8 cellular contexts compared by ENCODE assay signal in the genomic region with DNA sequence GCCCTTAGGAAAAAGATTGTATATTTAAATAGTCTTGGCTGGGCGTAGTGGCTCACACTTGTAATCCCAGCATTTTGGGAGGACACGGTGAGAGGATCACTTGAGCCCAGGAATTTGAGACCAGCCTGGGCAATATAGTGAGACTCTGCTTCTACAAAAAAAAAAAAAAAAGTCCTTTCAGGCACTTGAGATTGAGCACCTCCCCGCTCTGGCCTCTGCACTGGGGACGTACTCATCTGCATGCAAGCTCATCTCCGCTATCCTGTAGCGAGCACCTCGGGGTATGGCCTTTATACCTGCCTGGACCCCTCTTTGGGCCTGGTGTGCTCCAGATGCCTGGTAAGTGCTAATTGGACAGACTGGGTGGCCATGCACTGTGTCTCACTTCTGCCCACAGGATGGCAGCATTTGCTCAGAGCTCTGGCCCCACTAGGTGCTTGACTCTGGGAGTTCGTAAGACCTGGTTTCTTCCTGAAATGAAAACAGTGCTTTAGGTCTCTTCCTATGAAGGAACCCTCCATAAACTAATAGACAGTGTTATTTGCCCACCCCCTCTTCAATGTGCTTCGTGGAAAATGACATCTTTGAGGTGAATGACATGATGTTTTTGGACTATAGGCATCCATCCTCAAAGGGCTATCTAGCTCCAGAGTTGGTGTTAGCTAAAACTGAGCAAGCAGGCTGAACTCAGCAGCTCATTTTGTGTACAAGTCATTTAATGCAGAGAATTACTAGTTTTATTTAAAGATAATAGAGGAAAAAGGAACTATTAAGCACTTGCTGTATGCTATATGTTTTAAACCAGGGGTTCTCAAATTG.
DNase-seq lines count a peak whose midpoint lies in the region; ATAC-seq, FAIRE-seq and TF ChIP-seq lines count a peak whose summit lies in the region.

No MANE protein-coding gene starts in this region.

- no peak overlapping the region for H3K27ac ChIP-seq in CD8-positive, alpha-beta T cell (ENCODE audit: low read depth, low read length)
- H3K27ac ChIP-seq in HEK293 (ENCODE audit: extremely low read depth, low read depth, low read length) (no peak overlapping the region), breast epithelium (no peak overlapping the region)

- FAIRE-seq in islet of Langerhans (lab: Jason Lieb, UNC) = peak; percentile 61

- H3K4me1 Mint-ChIP-seq in CD8-positive, alpha-beta T cell (ENCODE audit: low read depth) = no peaks in the 10 kb centered on the region

- H3K4me1 ChIP-seq in CD8-positive, alpha-beta T cell (ENCODE audit: insufficient read depth, low read length) = peaks cover 3% of the 10 kb centered on the region
- H3K4me1 ChIP-seq in HEK293 (ENCODE audit: control insufficient read depth, insufficient read depth, low read length) = no peaks in the 10 kb centered on the region
- H3K4me1 ChIP-seq in breast epithelium = no peaks in the 10 kb centered on the region

- H3K4me3 ChIP-seq in CD8-positive, alpha-beta T cell (ENCODE audit: low read depth, low read length) = no peak overlapping the region
- H3K4me3 ChIP-seq in HEK293 (ENCODE audit: low read depth, low read length) = no peak overlapping the region
- no peak overlapping the region for H3K4me3 ChIP-seq in WI38 (ENCODE audit: low read depth, low read length)
- H3K4me3 ChIP-seq in breast epithelium = no peak overlapping the region

- CTCF ChIA-PET in CD8-positive, alpha-beta T cell (lab: Charles Lee) = interaction anchor here (0.7 to 7.6 kb wide), 42 partner anchors 10 to 392 kb away, joined by 3 to 51 read pairs (median 4); no protein-coding TSS in a partner anchor
- CTCF ChIA-PET in HEK293 (lab: Yijun Ruan, JAX) = interaction anchor here (0.5 to 4.1 kb wide), 47 partner anchors 9 to 590 kb away, joined by 3 to 24 read pairs (median 4); a partner anchor contains a TSS

- TF ChIP-seq CTCF in CD8-positive, alpha-beta T cell (IDR thresholded peaks at IDR 0.05) = peak; percentile 80
- peak; percentile 80 for TF ChIP-seq CTCF in HEK293 (tag by site-specific recombination; IDR thresholded peaks at IDR 0.05)
- peak; percentile 66 for TF ChIP-seq CTCF in WI38 (IDR thresholded peaks at IDR 0.05; ENCODE audit: low read depth, low read length)
- TF ChIP-seq CTCF in breast epithelium (IDR thresholded peaks at IDR 0.05) = peak; percentile 30 to 70 (median 68)

- H3K27me3 Mint-ChIP-seq in CD8-positive, alpha-beta T cell (ENCODE audit: low read depth) = no peaks in the 10 kb centered on the region

- H3K36me3 ChIP-seq in CD8-positive, alpha-beta T cell (ENCODE audit: insufficient read depth, low read length) = no peaks in the 10 kb centered on the region
- H3K36me3 ChIP-seq in HEK293 (ENCODE audit: control insufficient read depth in 2 of 2, insufficient read depth in 1 of 2, low read length in 2 of 2) = no peaks in the 10 kb centered on the region
- no peaks in the 10 kb centered on the region for H3K36me3 ChIP-seq in breast epithelium

- H3K4me3 Mint-ChIP-seq in CD8-positive, alpha-beta T cell = no peak overlapping the region

- DNase-seq in CD8-positive, alpha-beta T cell = peak; percentile 48 to 81 (median 72)
- DNase-seq in NCI-H2171 (lab: John Stamatoyannopoulos, UW) (peak; percentile 55), breast epithelium (ENCODE audit: low spot score in 2 of 2) (peak; percentile 53 to 61)
- DNase-seq in stimulated activated CD4-positive, alpha-beta T cell treated with anti-CD3 and anti-CD28 coated beads, Interleukin-1b, Interleukin-23, amount 100 ng/mL, for 1 hour (ENCODE audit: low read depth in 2 of 2) = peak; percentile 34 to 35

- TF ChIP-seq POLR2A in breast epithelium (IDR thresholded peaks at IDR 0.05) = no peak

- intact Hi-C loops in CD8-positive, alpha-beta T cell (cut with DNase I, micrococcal nuclease) = loop anchor here (1.0 to 10.0 kb wide), 10 partner anchors 91 to 415 kb away; no protein-coding TSS in a partner anchor
- intact Hi-C loops in breast epithelium (cut with DNase I; ENCODE audit: low total_unique reads) = no loop called here

- H3K9me3 Mint-ChIP-seq in CD8-positive, alpha-beta T cell = no peaks in the 10 kb centered on the region

- H3K9me3 ChIP-seq in CD8-positive, alpha-beta T cell (ENCODE audit: low read length) = no peaks in the 10 kb centered on the region
- H3K9me3 ChIP-seq in HEK293 (ENCODE audit: control insufficient read depth, insufficient read depth, low read depth, low read length) (no peaks in the 10 kb centered on the region), breast epithelium (no peaks in the 10 kb centered on the region)

- no peak overlapping the region for H3K27ac Mint-ChIP-seq in CD8-positive, alpha-beta T cell

- H3K27me3 ChIP-seq in CD8-positive, alpha-beta T cell (ENCODE audit: insufficient read depth, low read length) = no peaks in the 10 kb centered on the region
- no peaks in the 10 kb centered on the region for H3K27me3 ChIP-seq in breast epithelium

- peak; percentile 100 for ATAC-seq in CD8-positive, alpha-beta T cell
- no peak for ATAC-seq in HG02981 (IDR thresholded peaks at IDR 0.05; ENCODE audit: unreplicated experiment)

- no peaks in the 10 kb centered on the region for H3K36me3 Mint-ChIP-seq in CD8-positive, alpha-beta T cell

- POLR2A ChIA-PET in CD8-positive, alpha-beta T cell (lab: Charles Lee) = interaction anchor here (0.9 kb wide), 1 partner anchor 209 kb away, joined by 4 read pairs; no protein-coding TSS in a partner anchor
- POLR2A ChIA-PET in HEK293 (lab: Yijun Ruan, JAX) = interaction anchor here (0.6 kb wide), 1 partner anchor 373 kb away, joined by 4 read pairs; no protein-coding TSS in a partner anchor

TF ChIP-seq in HEK293, 187 proteins besides CTCF, POLR2A, EP300 and RAD21 (continues in another document):
- no peak for TF ChIP-seq ZNF341 (tag by site-specific recombination; IDR thresholded peaks at IDR 0.05; ENCODE audit: low read depth)
- TF ChIP-seq ZNF354C (tag by site-specific recombination; IDR thresholded peaks at IDR 0.05; ENCODE audit: borderline replicate concordance, low read depth) = no peak
- no peak for TF ChIP-seq ZBTB1 (tag by site-specific recombination; IDR thresholded peaks at IDR 0.05)
- TF ChIP-seq, protein P1, sequence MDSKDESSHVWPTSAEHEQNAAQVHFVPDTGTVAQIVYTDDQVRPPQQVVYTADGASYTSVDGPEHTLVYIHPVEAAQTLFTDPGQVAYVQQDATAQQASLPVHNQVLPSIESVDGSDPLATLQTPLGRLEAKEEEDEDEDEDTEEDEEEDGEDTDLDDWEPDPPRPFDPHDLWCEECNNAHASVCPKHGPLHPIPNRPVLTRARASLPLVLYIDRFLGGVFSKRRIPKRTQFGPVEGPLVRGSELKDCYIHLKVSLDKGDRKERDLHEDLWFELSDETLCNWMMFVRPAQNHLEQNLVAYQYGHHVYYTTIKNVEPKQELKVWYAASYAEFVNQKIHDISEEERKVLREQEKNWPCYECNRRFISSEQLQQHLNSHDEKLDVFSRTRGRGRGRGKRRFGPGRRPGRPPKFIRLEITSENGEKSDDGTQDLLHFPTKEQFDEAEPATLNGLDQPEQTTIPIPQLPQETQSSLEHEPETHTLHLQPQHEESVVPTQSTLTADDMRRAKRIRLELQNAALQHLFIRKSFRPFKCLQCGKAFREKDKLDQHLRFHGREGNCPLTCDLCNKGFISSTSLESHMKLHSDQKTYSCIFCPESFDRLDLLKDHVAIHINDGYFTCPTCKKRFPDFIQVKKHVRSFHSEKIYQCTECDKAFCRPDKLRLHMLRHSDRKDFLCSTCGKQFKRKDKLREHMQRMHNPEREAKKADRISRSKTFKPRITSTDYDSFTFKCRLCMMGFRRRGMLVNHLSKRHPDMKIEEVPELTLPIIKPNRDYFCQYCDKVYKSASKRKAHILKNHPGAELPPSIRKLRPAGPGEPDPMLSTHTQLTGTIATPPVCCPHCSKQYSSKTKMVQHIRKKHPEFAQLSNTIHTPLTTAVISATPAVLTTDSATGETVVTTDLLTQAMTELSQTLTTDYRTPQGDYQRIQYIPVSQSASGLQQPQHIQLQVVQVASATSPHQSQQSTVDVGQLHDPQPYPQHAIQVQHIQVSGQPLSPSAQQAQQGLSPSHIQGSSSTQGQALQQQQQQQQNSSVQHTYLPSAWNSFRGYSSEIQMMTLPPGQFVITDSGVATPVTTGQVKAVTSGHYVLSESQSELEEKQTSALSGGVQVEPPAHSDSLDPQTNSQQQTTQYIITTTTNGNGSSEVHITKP (tag by site-specific recombination; IDR thresholded peaks at IDR 0.05) = peak; percentile 34; the same call in 1 of the 2 replicates
- TF ChIP-seq, protein P2, sequence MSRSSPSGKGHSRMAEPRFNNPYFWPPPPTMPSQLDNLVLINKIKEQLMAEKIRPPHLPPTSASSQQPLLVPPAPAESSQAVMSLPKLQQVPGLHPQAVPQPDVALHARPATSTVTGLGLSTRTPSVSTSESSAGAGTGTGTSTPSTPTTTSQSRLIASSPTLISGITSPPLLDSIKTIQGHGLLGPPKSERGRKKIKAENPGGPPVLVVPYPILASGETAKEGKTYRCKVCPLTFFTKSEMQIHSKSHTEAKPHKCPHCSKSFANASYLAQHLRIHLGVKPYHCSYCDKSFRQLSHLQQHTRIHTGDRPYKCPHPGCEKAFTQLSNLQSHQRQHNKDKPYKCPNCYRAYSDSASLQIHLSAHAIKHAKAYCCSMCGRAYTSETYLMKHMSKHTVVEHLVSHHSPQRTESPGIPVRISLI (tag by site-specific recombination; IDR thresholded peaks at IDR 0.05) = peak; percentile 85
- TF ChIP-seq ZNF624 (tag by site-specific recombination; IDR thresholded peaks at IDR 0.05) = no peak
- no peak for TF ChIP-seq ZNF16 (tag by site-specific recombination; IDR thresholded peaks at IDR 0.05; ENCODE audit: low read depth)
- no peak for TF ChIP-seq OSR2 (tag by site-specific recombination; IDR thresholded peaks at IDR 0.05)
- TF ChIP-seq, protein P3, sequence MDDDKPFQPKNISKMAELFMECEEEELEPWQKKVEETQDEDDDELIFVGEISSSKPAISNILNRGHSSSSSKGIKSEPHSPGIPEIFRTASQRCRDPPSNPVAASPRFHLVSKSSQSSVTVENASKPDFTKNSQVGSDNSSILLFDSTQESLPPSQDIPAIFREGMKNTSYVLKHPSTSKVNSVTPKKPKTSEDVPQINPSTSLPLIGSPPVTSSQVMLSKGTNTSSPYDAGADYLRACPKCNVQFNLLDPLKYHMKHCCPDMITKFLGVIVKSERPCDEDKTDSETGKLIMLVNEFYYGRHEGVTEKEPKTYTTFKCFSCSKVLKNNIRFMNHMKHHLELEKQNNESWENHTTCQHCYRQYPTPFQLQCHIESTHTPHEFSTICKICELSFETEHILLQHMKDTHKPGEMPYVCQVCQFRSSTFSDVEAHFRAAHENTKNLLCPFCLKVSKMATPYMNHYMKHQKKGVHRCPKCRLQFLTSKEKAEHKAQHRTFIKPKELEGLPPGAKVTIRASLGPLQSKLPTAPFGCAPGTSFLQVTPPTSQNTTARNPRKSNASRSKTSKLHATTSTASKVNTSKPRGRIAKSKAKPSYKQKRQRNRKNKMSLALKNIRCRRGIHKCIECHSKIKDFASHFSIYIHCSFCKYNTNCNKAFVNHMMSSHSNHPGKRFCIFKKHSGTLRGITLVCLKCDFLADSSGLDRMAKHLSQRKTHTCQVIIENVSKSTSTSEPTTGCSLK (tag by site-specific recombination; IDR thresholded peaks at IDR 0.05) = no peak
